In genomic region chr2:148885988-148886387, GRCh38 we compare ENCODE assay signal across 21 cellular contexts. TPM values are rescaled to one million over a fixed set of nuclear protein-coding genes. Genes with fewer than 3 reads are reported as not detected.
"Had no signal": no experiment of that assay in that cellular context is flagged by ENCODE, and none has a peak within 500 bp of the region (broad histone marks: within the 10 kb centered on the region; RNA-seq: fewer than 3 reads in every experiment).

No MANE protein-coding gene starts in this region.

- H3K4me3 Mint-ChIP-seq: activated CD8-positive, alpha-beta memory T cell treated with anti-CD3 and anti-CD28 coated beads, Interleukin-2, amount 10 ng/mL, durations not matched to agents 7 days and 5 days; activated naive CD4-positive, alpha-beta T cell treated with anti-CD3 and anti-CD28 coated beads, Interleukin-2, amount 50 U/mL, for 24 hours; activated T-cell treated with anti-CD3 and anti-CD28 coated beads, Interleukin-2, amount 50 U/mL, for 24 hours; activated T-helper 1 cell treated with anti-CD3 and anti-CD28 coated beads, Interleukin-12 subunit alpha, Interleukin-12 subunit beta, Interleukin-2, Interleukin-4 antibody, amounts not matched to agents 30 ng/mL and 10 ng/mL and 1 ng/mL, durations not matched to agents 14 hours and 24 hours and 36 hours; IgD-negative memory B cell had no signal

- ATAC-seq: activated CD4-positive, CD25-positive, alpha-beta regulatory T cell treated with anti-CD3 and anti-CD28 coated beads, Interleukin-2, amount 50 U/mL, for 24 hours; activated CD8-positive, alpha-beta memory T cell treated with anti-CD3 and anti-CD28 coated beads, Interleukin-2, amount 10 ng/mL, durations not matched to agents 7 days and 5 days had no signal

- H3K4me2 ChIP-seq: PC-9 had no signal

- H3K27ac Mint-ChIP-seq: activated CD8-positive, alpha-beta memory T cell treated with anti-CD3 and anti-CD28 coated beads, Interleukin-2, amount 10 ng/mL, durations not matched to agents 7 days and 5 days; activated naive CD4-positive, alpha-beta T cell treated with anti-CD3 and anti-CD28 coated beads, Interleukin-2, amount 50 U/mL, for 24 hours; activated T-cell treated with anti-CD3 and anti-CD28 coated beads, Interleukin-2, amount 50 U/mL, for 24 hours; activated T-helper 1 cell treated with anti-CD3 and anti-CD28 coated beads, Interleukin-12 subunit alpha, Interleukin-12 subunit beta, Interleukin-2, Interleukin-4 antibody, amounts not matched to agents 30 ng/mL and 10 ng/mL and 1 ng/mL, durations not matched to agents 14 hours and 24 hours and 36 hours had no signal

- H3K27ac ChIP-seq: PC-9, WERI-Rb-1 had no signal

- DNase-seq: activated CD4-positive, alpha-beta T cell treated with anti-CD3 and anti-CD28 coated beads for 4 hours; activated CD8-positive, alpha-beta memory T cell treated with anti-CD3 and anti-CD28 coated beads, Interleukin-2, amount 10 ng/mL, durations not matched to agents 7 days and 5 days; activated effector memory CD4-positive, alpha-beta T cell treated with Interleukin-2 at 50 U/mL for 16 hours; activated naive CD4-positive, alpha-beta T cell; activated T-cell treated with anti-CD3 and anti-CD28 coated beads, Interleukin-2, amount 50 U/mL, for 24 hours; aorta; central memory CD4-positive, alpha-beta T cell; KG1; NCI-H1048; NCI-H1694; NCI-H2029; NCI-H510A treated with DMSO at 0.1 percent for 48 hours; PC-9; SHP77 treated with DMSO at 0.1 percent for 48 hours; T-helper 1 cell; WERI-Rb-1 had no signal

- H3K36me3 ChIP-seq: WERI-Rb-1 had no signal

- H3K4me3 ChIP-seq: PC-9 had no signal

- H2AFZ ChIP-seq: PC-9 had no signal

- H3K9me3 Mint-ChIP-seq: activated naive CD4-positive, alpha-beta T cell treated with anti-CD3 and anti-CD28 coated beads, Interleukin-2, amount 50 U/mL, for 24 hours; IgD-negative memory B cell had no signal

- H3K36me3 Mint-ChIP-seq: activated naive CD4-positive, alpha-beta T cell treated with anti-CD3 and anti-CD28 coated beads, Interleukin-2, amount 50 U/mL, for 24 hours had no signal

RNA-seq across cellular contexts. Expression of gene KIF5C, which starts 11.0 kb away (rescaled TPM):
- total RNA-seq: bronchial epithelial cell had no signal
